1 cellular context compared by ENCODE assay signal in the genomic region with DNA sequence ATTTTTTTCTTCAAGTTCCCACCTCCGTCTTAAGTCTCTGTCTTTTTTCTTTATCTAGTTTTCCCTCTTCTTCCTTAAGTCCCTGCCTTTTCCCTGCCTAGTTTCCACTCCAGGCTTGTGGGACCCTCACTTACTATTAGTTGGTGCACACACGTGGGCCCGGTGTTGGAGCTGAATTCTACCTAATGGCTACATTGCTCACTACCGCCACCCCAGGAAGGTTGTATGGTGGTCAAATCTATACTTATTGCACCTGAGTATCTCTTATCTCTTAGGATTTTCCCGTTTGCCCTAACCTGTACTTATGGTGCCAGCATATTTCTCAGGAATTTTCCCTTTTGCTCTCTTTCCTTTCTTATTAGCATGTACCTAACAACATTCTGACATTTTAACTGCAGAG.
TF ChIP-seq lines count a peak whose summit lies in the region.

No MANE protein-coding gene starts in this region.

TF ChIP-seq in HCT116, 20 proteins besides CTCF, POLR2A, EP300 and RAD21 (continued from another document):
- TF ChIP-seq, protein P1, sequence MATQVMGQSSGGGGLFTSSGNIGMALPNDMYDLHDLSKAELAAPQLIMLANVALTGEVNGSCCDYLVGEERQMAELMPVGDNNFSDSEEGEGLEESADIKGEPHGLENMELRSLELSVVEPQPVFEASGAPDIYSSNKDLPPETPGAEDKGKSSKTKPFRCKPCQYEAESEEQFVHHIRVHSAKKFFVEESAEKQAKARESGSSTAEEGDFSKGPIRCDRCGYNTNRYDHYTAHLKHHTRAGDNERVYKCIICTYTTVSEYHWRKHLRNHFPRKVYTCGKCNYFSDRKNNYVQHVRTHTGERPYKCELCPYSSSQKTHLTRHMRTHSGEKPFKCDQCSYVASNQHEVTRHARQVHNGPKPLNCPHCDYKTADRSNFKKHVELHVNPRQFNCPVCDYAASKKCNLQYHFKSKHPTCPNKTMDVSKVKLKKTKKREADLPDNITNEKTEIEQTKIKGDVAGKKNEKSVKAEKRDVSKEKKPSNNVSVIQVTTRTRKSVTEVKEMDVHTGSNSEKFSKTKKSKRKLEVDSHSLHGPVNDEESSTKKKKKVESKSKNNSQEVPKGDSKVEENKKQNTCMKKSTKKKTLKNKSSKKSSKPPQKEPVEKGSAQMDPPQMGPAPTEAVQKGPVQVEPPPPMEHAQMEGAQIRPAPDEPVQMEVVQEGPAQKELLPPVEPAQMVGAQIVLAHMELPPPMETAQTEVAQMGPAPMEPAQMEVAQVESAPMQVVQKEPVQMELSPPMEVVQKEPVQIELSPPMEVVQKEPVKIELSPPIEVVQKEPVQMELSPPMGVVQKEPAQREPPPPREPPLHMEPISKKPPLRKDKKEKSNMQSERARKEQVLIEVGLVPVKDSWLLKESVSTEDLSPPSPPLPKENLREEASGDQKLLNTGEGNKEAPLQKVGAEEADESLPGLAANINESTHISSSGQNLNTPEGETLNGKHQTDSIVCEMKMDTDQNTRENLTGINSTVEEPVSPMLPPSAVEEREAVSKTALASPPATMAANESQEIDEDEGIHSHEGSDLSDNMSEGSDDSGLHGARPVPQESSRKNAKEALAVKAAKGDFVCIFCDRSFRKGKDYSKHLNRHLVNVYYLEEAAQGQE (IDR thresholded peaks at IDR 0.05; ENCODE audit: low read depth), result no peak
- TF ChIP-seq JUND (IDR thresholded peaks at IDR 0.05), result no peak
